1 cellular context compared by ENCODE assay signal in the genomic region with DNA sequence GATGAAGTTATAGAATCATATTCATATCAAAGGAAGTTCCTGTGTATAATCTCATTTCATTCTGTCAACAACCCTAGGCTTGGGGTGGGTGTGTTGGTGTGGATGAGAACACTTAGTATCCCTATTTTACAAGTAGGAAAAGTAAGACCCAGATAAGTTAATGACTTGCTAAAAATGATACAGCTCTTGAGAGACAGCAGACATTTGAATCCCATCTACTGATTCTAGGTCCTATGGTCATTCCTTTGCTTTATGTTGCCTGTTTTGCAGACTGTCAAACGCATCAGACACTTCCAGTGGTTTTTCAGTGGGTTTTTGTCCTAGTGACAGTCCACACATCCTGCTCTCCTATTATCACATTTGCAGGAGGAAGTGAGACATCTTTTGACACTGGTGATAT.
TF ChIP-seq lines count a peak whose summit lies in the region.

No MANE protein-coding gene starts in this region.

TF ChIP-seq in H1, 55 proteins besides CTCF, POLR2A, EP300 and RAD21 (continued from another document):
- no peak for TF ChIP-seq ATF2 (IDR thresholded peaks at IDR 0.05; ENCODE audit: low read length)
